In genomic region chr16:3174618-3175148, GRCh38 we compare ENCODE assay signal across 13 cellular contexts. TPM values are rescaled to one million over a fixed set of nuclear protein-coding genes. Genes with fewer than 3 reads are reported as not detected.
DNase-seq lines count a peak whose midpoint lies in the region; ATAC-seq and TF ChIP-seq lines count a peak whose summit lies in the region.
"Had no signal": no experiment of that assay in that cellular context is flagged by ENCODE, and none has a peak within 500 bp of the region (broad histone marks: within the 10 kb centered on the region; RNA-seq: fewer than 3 reads in every experiment).

No MANE protein-coding gene starts in this region.

- no peaks in the 10 kb centered on the region for H3K36me3 Mint-ChIP-seq in stimulated activated naive CD8-positive, alpha-beta T cell treated with anti-CD3 and anti-CD28 coated beads, Interleukin-15, Interleukin-2, amounts not matched to agents 100 ng/mL and 50 ng/mL, for 24 hours (ENCODE audit: low read depth)
- H3K36me3 Mint-ChIP-seq in WTC11 = no peaks in the 10 kb centered on the region

- no peak for TF ChIP-seq CTCF in WTC11 (IDR thresholded peaks at IDR 0.05)
- no peak for TF ChIP-seq CTCF in colonic mucosa (IDR thresholded peaks at IDR 0.05)

- peaks cover 70% of the 10 kb centered on the region for H3K27me3 Mint-ChIP-seq in stimulated activated naive CD8-positive, alpha-beta T cell treated with anti-CD3 and anti-CD28 coated beads, Interleukin-15, Interleukin-2, amounts not matched to agents 100 ng/mL and 50 ng/mL, for 24 hours
- peaks cover 57% of the 10 kb centered on the region for H3K27me3 Mint-ChIP-seq in WTC11 (ENCODE audit: low read depth)

- no peaks in the 10 kb centered on the region for H3K36me3 ChIP-seq in colonic mucosa
- H3K36me3 ChIP-seq: heart left ventricle had no signal

- no peak for DNase-seq in stimulated activated naive CD8-positive, alpha-beta T cell treated with anti-CD3 and anti-CD28 coated beads, Interleukin-15, Interleukin-2, amounts not matched to agents 100 U/mL and 50 U/mL, for 24 hours
- no peak for DNase-seq in WTC11 (ENCODE audit: low spot score)
- no peak for DNase-seq in colonic mucosa
- no peak for DNase-seq in NCI-H2081 treated with DMSO at 0.1 percent for 48 hours (lab: John Stamatoyannopoulos, UW)
- DNase-seq in NCI-H526 treated with DMSO at 0.1 percent for 48 hours (lab: John Stamatoyannopoulos, UW) = no peak
- DNase-seq: CD4-positive, alpha-beta memory T cell; mucosa of descending colon had no signal

- no peaks in the 10 kb centered on the region for H3K9me3 Mint-ChIP-seq in stimulated activated naive CD8-positive, alpha-beta T cell treated with anti-CD3 and anti-CD28 coated beads, Interleukin-15, Interleukin-2, amounts not matched to agents 100 ng/mL and 50 ng/mL, for 24 hours
- H3K9me3 Mint-ChIP-seq in WTC11 = no peaks in the 10 kb centered on the region
- H3K9me3 Mint-ChIP-seq: activated naive CD4-positive, alpha-beta T cell treated with anti-CD3 and anti-CD28 coated beads, Interleukin-2, amount 50 U/mL, for 24 hours had no signal

- no peak for ATAC-seq in stimulated activated naive CD8-positive, alpha-beta T cell treated with anti-CD3 and anti-CD28 coated beads, Interleukin-15, Interleukin-2, amounts not matched to agents 100 U/mL and 50 U/mL, for 24 hours
- ATAC-seq in WTC11 (no peak), GM21528 (IDR thresholded peaks at IDR 0.05; ENCODE audit: low FRiP score, unreplicated experiment) (no peak)
- ATAC-seq: heart left ventricle, mucosa of descending colon had no signal

- intact Hi-C loops in colonic mucosa (cut with DNase I) = no loop called here

- peak overlapping the region; percentile 79 for H3K27ac Mint-ChIP-seq in stimulated activated naive CD8-positive, alpha-beta T cell treated with anti-CD3 and anti-CD28 coated beads, Interleukin-15, Interleukin-2, amounts not matched to agents 100 ng/mL and 50 ng/mL, for 24 hours
- H3K27ac Mint-ChIP-seq in WTC11 = no peak overlapping the region

- peak overlapping the region; percentile 28 for H3K4me3 ChIP-seq in iPS-11a (ENCODE audit: low read depth, low read length)
- no peak overlapping the region for H3K4me3 ChIP-seq in colonic mucosa
- H3K4me3 ChIP-seq: heart left ventricle, mucosa of descending colon had no signal

- H3K27me3 ChIP-seq in colonic mucosa = peaks cover 77% of the 10 kb centered on the region

- peaks cover 47% of the 10 kb centered on the region for H3K4me1 Mint-ChIP-seq in stimulated activated naive CD8-positive, alpha-beta T cell treated with anti-CD3 and anti-CD28 coated beads, Interleukin-15, Interleukin-2, amounts not matched to agents 100 ng/mL and 50 ng/mL, for 24 hours (ENCODE audit: low read depth)
- H3K4me1 Mint-ChIP-seq in WTC11 = peaks cover 25% of the 10 kb centered on the region

- CTCF ChIA-PET in WTC11 (lab: Charles Lee) = interaction anchor here (0.6 to 9.7 kb wide), 24 partner anchors 9 to 226 kb away, joined by 3 to 95 read pairs (median 6); partner anchors contain the start of genes CLDN9, OR1F1, ZNF174 and ZNF213

- no peaks in the 10 kb centered on the region for H3K9me3 ChIP-seq in colonic mucosa
- H3K9me3 ChIP-seq: heart left ventricle, mucosa of descending colon had no signal

- no peak overlapping the region for H3K27ac ChIP-seq in colonic mucosa
- H3K27ac ChIP-seq: heart left ventricle, HL-60 had no signal

- POLR2A ChIA-PET in WTC11 (lab: Charles Lee) = interaction anchor here (0.9 to 5.7 kb wide), 3 partner anchors 10 to 23 kb away, joined by 5 to 46 read pairs (median 7); no protein-coding TSS in a partner anchor

- H3K4me3 Mint-ChIP-seq in stimulated activated naive CD8-positive, alpha-beta T cell treated with anti-CD3 and anti-CD28 coated beads, Interleukin-15, Interleukin-2, amounts not matched to agents 100 ng/mL and 50 ng/mL, for 24 hours = peak overlapping the region; percentile 75
- H3K4me3 Mint-ChIP-seq in WTC11 = peak overlapping the region; percentile 75

- no peaks in the 10 kb centered on the region for H3K4me1 ChIP-seq in colonic mucosa

- no peak overlapping the region for H3K9ac ChIP-seq in colonic mucosa (ENCODE audit: low read depth in 2 of 2, low read length in 2 of 2)

TF ChIP-seq in WTC11, 78 proteins besides CTCF, POLR2A, EP300 and RAD21:
- TF ChIP-seq ZNF416 (CRISPR knock-in tag; IDR thresholded peaks at IDR 0.05) (no peak), ZNF121 (CRISPR knock-in tag; IDR thresholded peaks at IDR 0.05) (peak; percentile 85; the same call in 1 of the 2 replicates)

RNA-seq across cellular contexts. Expression of gene OR1F1, which starts 13.3 kb away (rescaled TPM):
- 0.27 to 0.46 TPM (median 0.44 TPM) in 3 replicates for total RNA-seq in WTC11 (2021)
- total RNA-seq in colonic mucosa = not detected
- total RNA-seq: heart left ventricle, mucosa of descending colon had no signal

RNA-seq across cellular contexts. Expression of gene ZNF213, which starts 39.9 kb away (rescaled TPM):
- total RNA-seq in WTC11 (2021) = 8.9 to 11.6 TPM (median 10.3 TPM) in 3 replicates
- total RNA-seq in colonic mucosa = 10 to 100 TPM; 12.4 to 20.4 TPM
